ENCODE assay signal across 8 cellular contexts in genomic region chr6:108557494-108558371, GRCh38. TPM values are rescaled to one million over a fixed set of nuclear protein-coding genes. Genes with fewer than 3 reads are reported as not detected.
DNase-seq lines count a peak whose midpoint lies in the region; ATAC-seq and TF ChIP-seq lines count a peak whose summit lies in the region.

No MANE protein-coding gene starts in this region.

- H3K4me3 ChIP-seq in IMR-90 (ENCODE audit: insufficient read depth, low read depth, low read length) (peak overlapping the region; percentile 79), fibroblast of the aortic adventitia (ENCODE audit: low read depth, low read length) (peak overlapping the region; percentile 86)

- H3K27ac ChIP-seq in IMR-90 (ENCODE audit: insufficient read depth, low read length) (peak overlapping the region; percentile 96), RWPE1 (peak overlapping the region; percentile 97)

- DNase-seq in DMS53 treated with DMSO at 0.1 percent for 48 hours (lab: John Stamatoyannopoulos, UW; ENCODE audit: unreplicated experiment) (peak; percentile 19), IMR-90 (peak; percentile 62), RWPE1 (ENCODE audit: low spot score) (peak; percentile 57), fibroblast of the aortic adventitia (ENCODE audit: low read depth) (peak; percentile 53), GM19240 (ENCODE audit: insufficient read length, low spot score) (no peak)
- DNase-seq in activated effector memory CD4-positive, alpha-beta T cell treated with anti-CD3 and anti-CD28 coated beads, Interleukin-2, amount 50 U/mL, for 16 hours, result peak; percentile 93
- DNase-seq in natural killer cell treated with Interleukin-12 subunit alpha and Interleukin-12 subunit beta and Interleukin-15 and Interleukin-18, amount 100 ng/mL, for 72 hours (ENCODE audit: low spot score), result peak; percentile 74
- peak; percentile 72 for DNase-seq in stimulated activated naive CD8-positive, alpha-beta T cell treated with anti-CD3 and anti-CD28 coated beads, Interleukin-15, Interleukin-2, amounts not matched to agents 100 U/mL and 50 U/mL, for 24 hours

- dilution Hi-C loops in IMR-90 (cut with HindIII; ENCODE audit: low sequenced_read_pairs, unreplicated experiment), result no loop called here

- CTCF ChIA-PET in IMR-90 (lab: Yijun Ruan, JAX), result interaction anchor here (0.8 to 1.5 kb wide), 2 partner anchors 16 to 517 kb away, joined by 4 read pairs; no protein-coding TSS in a partner anchor
- CTCF ChIA-PET in RWPE1 (lab: Yijun Ruan, JAX), result interaction anchor here (0.6 to 1.2 kb wide), 4 partner anchors 10 to 456 kb away, joined by 3 to 4 read pairs (median 4); no protein-coding TSS in a partner anchor

- TF ChIP-seq CTCF in IMR-90 (conservative IDR thresholded peaks at IDR 0.05; ENCODE audit: low read depth, low read length) (0 out of 2 replicates have a peak, but pooled peaks have one; percentile 5), RWPE1 (conservative IDR thresholded peaks at IDR 0.05; ENCODE audit: low read depth) (no peak), fibroblast of the aortic adventitia (IDR thresholded peaks at IDR 0.05; ENCODE audit: insufficient read depth, low read length) (no peak)

- H2AK9ac ChIP-seq in IMR-90 (replicated peaks; ENCODE audit: low read depth, low read length, poor library complexity), result peak overlapping the region; percentile 97

- H2AK5ac ChIP-seq in IMR-90 (ENCODE audit: low read depth, low read length), result peak overlapping the region; percentile 90; the same call in 1 of the 2 replicates

- H3K9me3 ChIP-seq in IMR-90 (ENCODE audit: control insufficient read depth, insufficient read depth, low read length), result no peaks in the 10 kb centered on the region

- H3K18ac ChIP-seq in IMR-90 (ENCODE audit: low read depth, low read length), result peak overlapping the region; percentile 96

- peaks cover 5% of the 10 kb centered on the region; the same call in 1 of the 2 replicates for H3K36me3 ChIP-seq in IMR-90 (ENCODE audit: control insufficient read depth, insufficient read depth, low read length)

- peaks cover 0 to 24% of the 10 kb centered on the region in 2 experiments; a peak in 2 of 4 replicates for H3K79me1 ChIP-seq in IMR-90 (ENCODE audit: low read depth in 1 of 2, low read length in 2 of 2)

- peak overlapping the region; percentile 96 for H3K27ac Mint-ChIP-seq in natural killer cell treated with Interleukin-12 subunit alpha and Interleukin-12 subunit beta and Interleukin-15 and Interleukin-18, amount 100 ng/mL, for 72 hours

- peak overlapping the region; percentile 98 for H4K91ac ChIP-seq in IMR-90 (ENCODE audit: insufficient read depth, low read depth, low read length)

- H2BK5ac ChIP-seq in IMR-90 (ENCODE audit: low read depth, low read length, poor library complexity, severe bottlenecking), result peak overlapping the region; percentile 97

- no peaks in the 10 kb centered on the region for H3K27me3 ChIP-seq in IMR-90 (ENCODE audit: control insufficient read depth, insufficient read depth, low read length)

- peaks cover 9% of the 10 kb centered on the region for H3K9me1 ChIP-seq in IMR-90 (ENCODE audit: insufficient read depth, low read length)

- 0% methylated on average over 26 of the region's 105 CpGs; no CpG with 5 or more reads in 1 of the 2 experiments for WGBS in IMR-90 (ENCODE audit: extremely low coverage in 2 of 2, insufficient read length in 1 of 2), 2 experiments

- H2BK15ac ChIP-seq in IMR-90 (ENCODE audit: low read depth, low read length), result peak overlapping the region; percentile 86; the same call in 2 of the 3 replicates

- TF ChIP-seq RAD21 in IMR-90 (IDR thresholded peaks at IDR 0.05; ENCODE audit: low read length), result no peak

- POLR2A ChIA-PET in IMR-90 (lab: Charles Lee; ENCODE audit: unreplicated experiment), result interaction anchor here (0.6 to 1.0 kb wide), 3 partner anchors 96 to 369 kb away, joined by 3 to 4 read pairs (median 3); no protein-coding TSS in a partner anchor
- POLR2A ChIA-PET in RWPE1 (lab: Yijun Ruan, JAX; ENCODE audit: low non-redundant PET), result interaction anchor here (0.9 to 1.1 kb wide), 3 partner anchors 28 to 291 kb away, joined by 3 to 4 read pairs (median 3); partner anchors contain the start of gene ARMC2

- H3K9me3 Mint-ChIP-seq in natural killer cell treated with Interleukin-12 subunit alpha and Interleukin-12 subunit beta and Interleukin-15 and Interleukin-18, amount 100 ng/mL, for 72 hours, result no peaks in the 10 kb centered on the region

- peak overlapping the region; percentile 99 for H3K4ac ChIP-seq in IMR-90 (ENCODE audit: low read depth, low read length)

- H3K36me3 Mint-ChIP-seq in natural killer cell treated with Interleukin-12 subunit alpha and Interleukin-12 subunit beta and Interleukin-15 and Interleukin-18, amount 100 ng/mL, for 72 hours, result peaks cover under 1% of the 10 kb centered on the region

- H2BK20ac ChIP-seq in IMR-90 (ENCODE audit: low read depth, low read length), result peak overlapping the region; percentile 92

- H3K9ac ChIP-seq in IMR-90 (ENCODE audit: low read depth, low read length), result peak overlapping the region; percentile 90

- intact Hi-C loops in IMR-90 (cut with micrococcal nuclease), result loop anchor here (1.0 to 5.0 kb wide), 5 partner anchors 15 to 825 kb away; partner anchors contain the start of gene CD164

- peak overlapping the region; percentile 95 for H3K4me2 ChIP-seq in IMR-90 (ENCODE audit: low read depth, low read length)

- in situ Hi-C loops in IMR-90 (cut with MboI; ENCODE audit: low sequenced_read_pairs), result no loop called here

- peaks cover 12% of the 10 kb centered on the region for H3K4me1 ChIP-seq in IMR-90 (ENCODE audit: control insufficient read depth, insufficient read depth, low read length)

- no TSS peak for BruUV-seq in IMR-90 (replicated peaks; lab: Mats Ljungman, UMichigan)

- peaks cover 13 to 23% of the 10 kb centered on the region in 2 donors for H3K4me1 Mint-ChIP-seq in natural killer cell treated with Interleukin-12 subunit alpha and Interleukin-12 subunit beta and Interleukin-15 and Interleukin-18, amount 100 ng/mL, for 72 hours (ENCODE audit: low read depth in 2 of 2)

- peaks cover 16% of the 10 kb centered on the region for H4K20me1 ChIP-seq in IMR-90 (ENCODE audit: insufficient read depth, low read length)

- H3K23ac ChIP-seq in IMR-90 (ENCODE audit: low read depth, low read length), result peak overlapping the region; percentile 99

- H3K56ac ChIP-seq in IMR-90 (ENCODE audit: extremely low read depth, insufficient read depth, low read length), result peak overlapping the region; percentile 75

- TF ChIP-seq POLR2A in IMR-90 (IDR thresholded peaks at IDR 0.05; ENCODE audit: low read depth, low read length), result no peak; the same call in 1 of the 2 replicates

- H3K27me3 Mint-ChIP-seq in natural killer cell treated with Interleukin-12 subunit alpha and Interleukin-12 subunit beta and Interleukin-15 and Interleukin-18, amount 100 ng/mL, for 72 hours, result peaks cover 0 to 2% of the 10 kb centered on the region in 2 donors

- peak overlapping the region; percentile 96 for H3K14ac ChIP-seq in IMR-90 (replicated peaks; ENCODE audit: low read depth, low read length)

- peak overlapping the region; percentile 95 for H2AFZ ChIP-seq in IMR-90 (replicated peaks; ENCODE audit: low read length, poor library complexity)

- ATAC-seq in IMR-90 (ENCODE audit: low read depth), result peak; percentile 8
- ATAC-seq in natural killer cell treated with Interleukin-12 subunit alpha and Interleukin-12 subunit beta and Interleukin-15 and Interleukin-18, amount 100 ng/mL, for 72 hours, result peak; percentile 53 to 59
- peak; percentile 29 for ATAC-seq in stimulated activated naive CD8-positive, alpha-beta T cell treated with anti-CD3 and anti-CD28 coated beads, Interleukin-15, Interleukin-2, amounts not matched to agents 100 U/mL and 50 U/mL, for 24 hours

- H4K5ac ChIP-seq in IMR-90 (ENCODE audit: low read depth, low read length), result peak overlapping the region; percentile 91

- H4K8ac ChIP-seq in IMR-90 (ENCODE audit: low read depth in 2 of 2, low read length in 2 of 2), result peak overlapping the region; percentile 79 to 87; a peak in 3 of 4 replicates

- H3K4me3 Mint-ChIP-seq in natural killer cell treated with Interleukin-12 subunit alpha and Interleukin-12 subunit beta and Interleukin-15 and Interleukin-18, amount 100 ng/mL, for 72 hours, result peak overlapping the region; percentile 96

- peak overlapping the region; percentile 96 for H2BK120ac ChIP-seq in IMR-90 (ENCODE audit: low read depth, low read length)

TF ChIP-seq in IMR-90, 13 proteins besides CTCF, POLR2A, EP300 and RAD21 (continues in another document):
- TF ChIP-seq USF2 (IDR thresholded peaks at IDR 0.05; ENCODE audit: low read depth, low read length), result peak; percentile 55; the same call in 1 of the 2 replicates
- TF ChIP-seq MAZ (IDR thresholded peaks at IDR 0.05; ENCODE audit: borderline replicate concordance, low read depth, low read length), result no peak
- TF ChIP-seq RFX5 (IDR thresholded peaks at IDR 0.05; ENCODE audit: low read depth, low read length), result no peak
- TF ChIP-seq BHLHE40 (IDR thresholded peaks at IDR 0.05; ENCODE audit: low read depth, low read length), result peak; percentile 94
- peak; percentile 93 for TF ChIP-seq MXI1 (IDR thresholded peaks at IDR 0.05; ENCODE audit: borderline replicate concordance, low read depth, low read length)
- TF ChIP-seq MAFK (IDR thresholded peaks at IDR 0.05; ENCODE audit: low read depth, low read length), result no peak
- no peak for TF ChIP-seq ELK1 (IDR thresholded peaks at IDR 0.05; ENCODE audit: borderline replicate concordance, low read depth, low read length)

RNA-seq across cellular contexts. Expression of gene FOXO3, which starts 3.0 kb away (rescaled TPM):
- 35.3 and 38.7 TPM in 2 replicates for total RNA-seq in IMR-90 (2012; rRNA removed)
- 17.5 and 19.1 TPM in 2 replicates for polyA plus RNA-seq in IMR-90 (2012; rRNA removed)
- 12.9 and 22.4 TPM in 2 replicates for polyA plus RNA-seq in IMR-90 (2012; cell fraction: cytosol; rRNA removed)
- polyA plus RNA-seq in IMR-90 (2012; cell fraction: nucleus; rRNA removed; ENCODE audit: low replicate concordance), result 13.2 and 15.6 TPM in 2 replicates
- total RNA-seq in fibroblast of the aortic adventitia (ENCODE audit: low replicate concordance), result 49.3 and 54.5 TPM in 2 replicates
- 10 to 100 TPM; 17.8 to 20.6 TPM for total RNA-seq in natural killer cell treated with Interleukin-12 subunit alpha and Interleukin-12 subunit beta and Interleukin-15 and Interleukin-18, amount 100 ng/mL, for 72 hours
